ENCODE assay signal across 11 cellular contexts in the genomic region with DNA sequence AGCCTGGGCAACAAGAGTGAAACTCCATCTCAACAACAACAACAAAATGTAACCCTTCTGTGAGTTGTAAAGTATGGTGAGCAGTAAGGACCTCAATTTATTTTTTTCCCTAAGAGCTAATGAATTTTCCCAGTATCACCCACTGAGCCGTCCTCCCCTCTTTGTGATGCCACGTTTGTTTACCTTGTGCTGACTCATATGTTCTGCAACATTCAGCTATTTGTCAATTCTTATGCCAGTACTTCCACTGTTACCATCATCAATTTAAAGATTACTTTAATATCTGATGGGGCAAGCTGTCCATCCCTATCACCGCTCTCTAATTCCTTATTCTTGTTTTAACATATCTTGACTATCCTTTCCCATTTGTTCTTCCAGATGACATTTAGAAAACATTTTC. TPM values are rescaled to one million over a fixed set of nuclear protein-coding genes. Genes with fewer than 3 reads are reported as not detected.
DNase-seq lines count a peak whose midpoint lies in the region; ATAC-seq, FAIRE-seq and TF ChIP-seq lines count a peak whose summit lies in the region.
"Had no signal": no experiment of that assay in that cellular context is flagged by ENCODE, and none has a peak within 500 bp of the region (broad histone marks: within the 10 kb centered on the region; RNA-seq: fewer than 3 reads in every experiment).

No MANE protein-coding gene starts in this region.

- no peaks in the 10 kb centered on the region for H3K9me2 ChIP-seq in PC-3 (replicated peaks; ENCODE audit: low read length)

- H3K9me3 Mint-ChIP-seq in activated CD8-positive, alpha-beta T cell treated with anti-CD3 and anti-CD28 coated beads for 36 hours, result no peaks in the 10 kb centered on the region
- H3K9me3 Mint-ChIP-seq: activated naive CD4-positive, alpha-beta T cell treated with anti-CD3 and anti-CD28 coated beads, Interleukin-2, amount 50 U/mL, for 72 hours had no signal

- intact Hi-C loops in PC-3 (cut with micrococcal nuclease), result loop anchor here (1.0 to 5.0 kb wide), 6 partner anchors 42 to 323 kb away; partner anchors contain the start of gene TMEM14C
- intact Hi-C loops in activated CD8-positive, alpha-beta T cell treated with anti-CD3 and anti-CD28 coated beads for 36 hours (cut with micrococcal nuclease), result loop anchor here (2.0 to 10.0 kb wide), 2 partner anchors 286 to 322 kb away; no protein-coding TSS in a partner anchor

- H3K36me3 ChIP-seq in PC-3 (ENCODE audit: low read depth, low read length), result no peaks in the 10 kb centered on the region

- H3K27me3 Mint-ChIP-seq in activated CD8-positive, alpha-beta T cell treated with anti-CD3 and anti-CD28 coated beads for 36 hours, result no peaks in the 10 kb centered on the region
- H3K27me3 Mint-ChIP-seq: T-helper 17 cell had no signal

- H3K79me2 ChIP-seq in PC-3 (ENCODE audit: low read length), result no peaks in the 10 kb centered on the region

- peaks cover 9% of the 10 kb centered on the region for H3K4me1 ChIP-seq in PC-3 (ENCODE audit: insufficient read depth, low read length)
- H3K4me1 ChIP-seq: heart left ventricle had no signal

- FAIRE-seq in H54 (lab: Jason Lieb, UNC), result peak; percentile 85

- no peak overlapping the region for H3K27ac Mint-ChIP-seq in activated CD8-positive, alpha-beta T cell treated with anti-CD3 and anti-CD28 coated beads for 36 hours
- H3K27ac Mint-ChIP-seq: T-helper 17 cell had no signal

- H3K9me3 ChIP-seq in PC-3 (ENCODE audit: low read length), result no peaks in the 10 kb centered on the region
- H3K9me3 ChIP-seq: heart left ventricle had no signal

- no peaks in the 10 kb centered on the region for H3K27me3 ChIP-seq in PC-3 (ENCODE audit: low read length)
- H3K27me3 ChIP-seq: dorsolateral prefrontal cortex, heart left ventricle had no signal

- H3K4me2 ChIP-seq in PC-3 (ENCODE audit: low read length), result peak overlapping the region; percentile 45

- ATAC-seq in PC-3, result peak; percentile 95
- no peak for ATAC-seq in activated CD8-positive, alpha-beta T cell treated with anti-CD3 and anti-CD28 coated beads for 36 hours

- H3K36me3 Mint-ChIP-seq in activated CD8-positive, alpha-beta T cell treated with anti-CD3 and anti-CD28 coated beads for 36 hours (ENCODE audit: low read depth), result peaks cover 2% of the 10 kb centered on the region
- H3K36me3 Mint-ChIP-seq: activated naive CD4-positive, alpha-beta T cell treated with anti-CD3 and anti-CD28 coated beads, Interleukin-2, amount 50 U/mL, for 72 hours had no signal

- no peaks in the 10 kb centered on the region for H4K20me1 ChIP-seq in PC-3 (ENCODE audit: low read length)

- no peak overlapping the region for H3K4me3 Mint-ChIP-seq in activated CD8-positive, alpha-beta T cell treated with anti-CD3 and anti-CD28 coated beads for 36 hours
- H3K4me3 Mint-ChIP-seq: T-helper 17 cell had no signal

- H3K9ac ChIP-seq in PC-3 (ENCODE audit: low read length), result no peak overlapping the region

- POLR2A ChIA-PET in PC-3 (lab: Charles Lee; ENCODE audit: unreplicated experiment), result interaction anchor here (0.5 to 0.6 kb wide), 3 partner anchors 14 to 271 kb away, joined by 3 to 13 read pairs (median 3); no protein-coding TSS in a partner anchor
- POLR2A ChIA-PET in activated CD8-positive, alpha-beta T cell treated with anti-CD3 and anti-CD28 coated beads for 36 hours (lab: Charles Lee), result no interaction called here

- H2AFZ ChIP-seq in PC-3 (ENCODE audit: low read length), result no peak overlapping the region

- no peaks in the 10 kb centered on the region for H3K4me1 Mint-ChIP-seq in activated CD8-positive, alpha-beta T cell treated with anti-CD3 and anti-CD28 coated beads for 36 hours (ENCODE audit: low read depth)
- H3K4me1 Mint-ChIP-seq: T-helper 17 cell had no signal

- CTCF ChIA-PET in PC-3 (lab: Charles Lee), result interaction anchor here (0.5 to 1.1 kb wide), 6 partner anchors 41 to 1449 kb away, joined by 3 to 9 read pairs (median 4); partner anchors contain the start of gene TMEM14C
- CTCF ChIA-PET in activated CD8-positive, alpha-beta T cell treated with anti-CD3 and anti-CD28 coated beads for 36 hours (lab: Charles Lee), result interaction anchor here (0.7 to 4.2 kb wide), 8 partner anchors 8 to 321 kb away, joined by 3 to 55 read pairs (median 4); no protein-coding TSS in a partner anchor

- no peaks in the 10 kb centered on the region for H3F3A ChIP-seq in PC-3 (ENCODE audit: low read length, unreplicated experiment)

- no peak for TF ChIP-seq POLR2A in H54 (IDR thresholded peaks at IDR 0.05; ENCODE audit: low read depth, low read length)

- TF ChIP-seq CTCF in PC-3 (conservative IDR thresholded peaks at IDR 0.05; ENCODE audit: low read depth, low read length), result no peak
- TF ChIP-seq CTCF in fibroblast of mammary gland (conservative IDR thresholded peaks at IDR 0.05; ENCODE audit: control insufficient read depth, insufficient read depth, low read depth, low read length), result no peak
- TF ChIP-seq CTCF in activated CD8-positive, alpha-beta T cell treated with anti-CD3 and anti-CD28 coated beads for 36 hours (IDR thresholded peaks at IDR 0.05), result no peak

- DNase-seq in H54 (ENCODE audit: insufficient read length, low spot score) (peak; percentile 15), PC-3 (peak; percentile 74), fibroblast of mammary gland (ENCODE audit: low read depth) (peak; percentile 66), retina (peak; percentile 10), NOMO-1 (lab: John Stamatoyannopoulos, UW; ENCODE audit: unreplicated experiment in 2 of 2) (no peak)
- no peak for DNase-seq in stimulated activated CD4-positive, alpha-beta T cell treated with anti-CD3 and anti-CD28 coated beads, Interleukin-4, amount 100 ng/mL, for 4 hours
- no peak for DNase-seq in activated CD8-positive, alpha-beta T cell treated with anti-CD3 and anti-CD28 coated beads for 36 hours

- BruUV-seq in PC-3 (replicated peaks; lab: Mats Ljungman, UMichigan), result no TSS peak

- H3K27ac ChIP-seq in PC-3 (ENCODE audit: low read length), result no peak overlapping the region
- H3K27ac ChIP-seq: dorsolateral prefrontal cortex, heart left ventricle had no signal

- no peak overlapping the region for H3K4me3 ChIP-seq in PC-3 (ENCODE audit: low read length)
- no peak overlapping the region for H3K4me3 ChIP-seq in fibroblast of mammary gland (ENCODE audit: control insufficient read depth, low read depth, low read length)
- H3K4me3 ChIP-seq: dorsolateral prefrontal cortex, heart left ventricle had no signal

RNA-seq across cellular contexts. Expression of gene MAK, which starts 37.5 kb away (rescaled TPM):
- 0.11 and 0.12 TPM in 2 replicates for total RNA-seq in PC-3 (2014; rRNA removed)
- total RNA-seq in activated CD8-positive, alpha-beta T cell treated with anti-CD3 and anti-CD28 coated beads for 36 hours, result under 1 TPM; 0.27 to 0.32 TPM

RNA-seq across cellular contexts. Expression of gene TMEM14B, which starts 53.2 kb away (rescaled TPM):
- total RNA-seq in PC-3 (2014; rRNA removed), result 93.8 and 115 TPM in 2 replicates
- 10 to 100 TPM; 92.1 to 94.2 TPM for total RNA-seq in activated CD8-positive, alpha-beta T cell treated with anti-CD3 and anti-CD28 coated beads for 36 hours

Comparison
In these comparisons a context has a peak if more than half of its experiments do, and no peak if none do; other contexts are left out.
1. DNase-seq: peak in H54 (single experiment), PC-3 (single experiment), fibroblast of mammary gland (single experiment) and retina (single experiment); none in NOMO-1 (0 of 2), stimulated activated CD4-positive, alpha-beta T cell treated with anti-CD3 and anti-CD28 coated beads, Interleukin-4, amount 100 ng/mL, for 4 hours (0 of 2) and activated CD8-positive, alpha-beta T cell treated with anti-CD3 and anti-CD28 coated beads for 36 hours (single experiment).